Comparison of ENCODE assay signal across 10 cellular contexts in genomic region chr2:159612255-159612901, GRCh38. TPM values are rescaled to one million over a fixed set of nuclear protein-coding genes. Genes with fewer than 3 reads are reported as not detected.
A peak's percentile ranks its signal among the peaks of the same experiment; 100 is the strongest.
DNase-seq lines count a peak whose midpoint lies in the region; ATAC-seq and TF ChIP-seq lines count a peak whose summit lies in the region.
"Had no signal": no experiment of that assay in that cellular context is flagged by ENCODE, and none has a peak within 500 bp of the region (broad histone marks: within the 10 kb centered on the region; RNA-seq: fewer than 3 reads in every experiment).

No MANE protein-coding gene starts in this region.

- H3K4ac ChIP-seq in H9 (ENCODE audit: low read depth, low read length): no peak overlapping the region

- H3K9me3 ChIP-seq in H9 (ENCODE audit: control insufficient read depth, low read depth, low read length): no peaks in the 10 kb centered on the region
- H3K9me3 ChIP-seq in endocrine pancreas (ENCODE audit: control insufficient read depth, low read length): no peaks in the 10 kb centered on the region
- no peaks in the 10 kb centered on the region for H3K9me3 ChIP-seq in psoas muscle

- no peak overlapping the region for H2BK15ac ChIP-seq in H9 (ENCODE audit: low read depth, low read length)

- H2BK12ac ChIP-seq in H9 (ENCODE audit: insufficient read length, low read depth, low read length): no peak overlapping the region

- H2BK5ac ChIP-seq in H9 (ENCODE audit: insufficient read length, low read length): no peak overlapping the region

- H3K9me3 Mint-ChIP-seq in H9: peaks cover 0 to 2% of the 10 kb centered on the region in 2 experiments; a peak in 1 of 5 replicates
- H3K9me3 Mint-ChIP-seq in immature natural killer cell: no peaks in the 10 kb centered on the region
- H3K9me3 Mint-ChIP-seq: activated CD4-positive, alpha-beta memory T cell treated with anti-CD3 and anti-CD28 coated beads for 36 hours had no signal

- H3K9ac ChIP-seq in H9 (ENCODE audit: extremely low read depth, insufficient read length, low read length): no peak overlapping the region
- H3K9ac ChIP-seq in endocrine pancreas (ENCODE audit: control insufficient read depth, insufficient read depth, low read length): no peak overlapping the region

- no peak overlapping the region for H4K8ac ChIP-seq in H9 (replicated peaks; ENCODE audit: insufficient read length, low read depth, low read length)

- intact Hi-C loops in psoas muscle (cut with DNase I): no loop called here

- no peak overlapping the region for H3T11ph ChIP-seq in H9 (ENCODE audit: low read length)

- H3K4me3 ChIP-seq in endocrine pancreas (ENCODE audit: control insufficient read depth, insufficient read depth, low read length): peak overlapping the region; percentile 96
- peak overlapping the region; percentile 83 for H3K4me3 ChIP-seq in psoas muscle
- H3K4me3 ChIP-seq: lung had no signal

- H3K4me1 ChIP-seq in H9 (ENCODE audit: insufficient read depth, low read length) (peaks cover 6% of the 10 kb centered on the region; the same call in 1 of the 2 replicates), endocrine pancreas (ENCODE audit: control insufficient read depth, insufficient read depth, low read length) (peaks cover 35% of the 10 kb centered on the region), psoas muscle (peaks cover 25% of the 10 kb centered on the region)

- no peaks in the 10 kb centered on the region for H3K27me3 ChIP-seq in H9 (ENCODE audit: insufficient read depth, low read length)
- no peaks in the 10 kb centered on the region for H3K27me3 ChIP-seq in endocrine pancreas (ENCODE audit: control insufficient read depth, insufficient read depth, low read length)
- H3K27me3 ChIP-seq in psoas muscle (ENCODE audit: insufficient read depth in 3 of 3, low read length in 2 of 3): no peaks in the 10 kb centered on the region

- H3K27ac Mint-ChIP-seq in H9 (peak overlapping the region in 2 of 3 experiments; percentile 83 to 87; a peak in 4 of 7 replicates), immature natural killer cell (peak overlapping the region in 1 of 6 donors; percentile 39)
- H3K27ac Mint-ChIP-seq: activated CD4-positive, alpha-beta memory T cell treated with anti-CD3 and anti-CD28 coated beads for 36 hours had no signal

- WGBS in H9 (ENCODE audit: extremely low coverage, insufficient read length, low lambda C conversion rate): no CpG with 5 or more reads among the region's 1 CpG
- WGBS in psoas muscle, 3 donors: 26 to 38% (median 35%) methylated on average over 1 of the region's 1 CpG

- peaks cover 19% of the 10 kb centered on the region; the same call in 1 of the 2 replicates for H3K79me2 ChIP-seq in H9 (ENCODE audit: insufficient read depth, low read length)

- H2BK20ac ChIP-seq in H9 (ENCODE audit: low read depth, low read length, poor library complexity, severe bottlenecking): no peak overlapping the region

- no peak for TF ChIP-seq CTCF in H9 (conservative IDR thresholded peaks at IDR 0.05)
- TF ChIP-seq CTCF in psoas muscle (IDR thresholded peaks at IDR 0.05): no peak

- no peak overlapping the region for H3K23ac ChIP-seq in H9 (ENCODE audit: insufficient read length, low read depth, low read length)

- DNase-seq in H9: no peak
- DNase-seq in NCI-H446 treated with DMSO at 0.1 percent for 48 hours (lab: John Stamatoyannopoulos, UW): peak; percentile 44
- no peak for DNase-seq in psoas muscle
- DNase-seq in substantia nigra (lab: John Stamatoyannopoulos, UW): no peak
- DNase-seq in immature natural killer cell: no peak
- DNase-seq: activated CD4-positive, alpha-beta memory T cell treated with anti-CD3 and anti-CD28 coated beads for 36 hours had no signal

- H3K36me3 Mint-ChIP-seq in H9 (ENCODE audit: insufficient read depth in 1 of 3, low read depth in 3 of 3) (peaks cover 0 to 5% (median 0%) of the 10 kb centered on the region in 3 experiments; a peak in 2 of 7 replicates), immature natural killer cell (peaks cover 0 to 4% (median 0%) of the 10 kb centered on the region in 3 donors)

- H3K4me3 Mint-ChIP-seq in H9: peak overlapping the region in 1 of 2 experiments; percentile 75; a peak in 3 of 5 replicates
- no peak overlapping the region for H3K4me3 Mint-ChIP-seq in immature natural killer cell
- H3K4me3 Mint-ChIP-seq: activated CD4-positive, alpha-beta memory T cell treated with anti-CD3 and anti-CD28 coated beads for 36 hours had no signal

- H2AFZ ChIP-seq in H9 (ENCODE audit: low read length): no peak overlapping the region

- no peaks in the 10 kb centered on the region for H3K27me3 Mint-ChIP-seq in H9 (ENCODE audit: low read depth)
- H3K27me3 Mint-ChIP-seq in immature natural killer cell (ENCODE audit: low read depth in 3 of 3): peaks cover 3 to 26% (median 17%) of the 10 kb centered on the region in 3 donors

- H3K4me2 ChIP-seq in H9 (ENCODE audit: insufficient read depth, insufficient read length, low read length): no peak overlapping the region

- no peak overlapping the region for H2AK5ac ChIP-seq in H9 (ENCODE audit: insufficient read length, low read length)

- no peaks in the 10 kb centered on the region for H4K20me1 ChIP-seq in H9 (ENCODE audit: control insufficient read depth, insufficient read depth, insufficient read length)

- H3K56ac ChIP-seq in H9 (ENCODE audit: insufficient read length, low read depth, low read length): no peak overlapping the region

- no peak overlapping the region for H4K91ac ChIP-seq in H9 (ENCODE audit: insufficient read length, low read depth, low read length)

- H3K36me3 ChIP-seq in endocrine pancreas (ENCODE audit: control insufficient read depth, insufficient read depth, low read length) (no peaks in the 10 kb centered on the region), psoas muscle (ENCODE audit: insufficient read depth in 1 of 2, low read depth in 1 of 2) (no peaks in the 10 kb centered on the region)

- no peak overlapping the region for H2BK120ac ChIP-seq in H9 (ENCODE audit: low read depth, low read length, poor library complexity, severe bottlenecking)

- H3K4me1 Mint-ChIP-seq in H9 (peaks cover 36 to 47% of the 10 kb centered on the region in 2 experiments), immature natural killer cell (peaks cover 20 to 32% of the 10 kb centered on the region in 2 donors)

- H3K27ac ChIP-seq in H9 (ENCODE audit: insufficient read length, low read depth, low read length): no peak overlapping the region
- H3K27ac ChIP-seq in psoas muscle: peak overlapping the region; percentile 92
- H3K27ac ChIP-seq in substantia nigra (ENCODE audit: low read depth, low read length, poor library complexity, severe bottlenecking): no peak overlapping the region

- H4K5ac ChIP-seq in H9 (ENCODE audit: insufficient read length, low read depth, low read length): no peak overlapping the region

- H3K18ac ChIP-seq in H9 (ENCODE audit: insufficient read length, low read depth, low read length): no peak overlapping the region

- no peak overlapping the region for H3K14ac ChIP-seq in H9 (ENCODE audit: insufficient read depth, low read length)

- peaks cover 3% of the 10 kb centered on the region for H3K23me2 ChIP-seq in H9 (ENCODE audit: insufficient read length, low read depth, low read length, poor library complexity, severe bottlenecking)

- H3K79me1 ChIP-seq in H9 (ENCODE audit: insufficient read depth, low read depth, low read length, poor library complexity, severe bottlenecking): no peaks in the 10 kb centered on the region

- peak in 2 of 4 donors; percentile 36 to 43 for ATAC-seq in psoas muscle
- no peak for ATAC-seq in GM18519 (IDR thresholded peaks at IDR 0.05; ENCODE audit: low FRiP score, unreplicated experiment)
- no peak for ATAC-seq in GM19463 (IDR thresholded peaks at IDR 0.05; ENCODE audit: unreplicated experiment)

RNA-seq across cellular contexts. Expression of gene BAZ2B, which starts 4.0 kb away (rescaled TPM):
- 54.9 and 55.6 TPM in 2 replicates for total RNA-seq in H9 (2021)
- total RNA-seq in psoas muscle: 10 to 100 TPM; 22.7 to 27.0 (median 25.3) TPM
- polyA plus RNA-seq in psoas muscle: 10 to 100 TPM in 1 of 3 donors, 1 to 10 TPM in 2; 7.5 to 12.3 (median 9.0) TPM
- 10 to 100 TPM in 2 of 3 donors, 1 to 10 TPM in 1; 4.6 to 32.2 (median 13.2) TPM for polyA plus RNA-seq in immature natural killer cell
